ENCODE assay signal across 8 cellular contexts in the genomic region with DNA sequence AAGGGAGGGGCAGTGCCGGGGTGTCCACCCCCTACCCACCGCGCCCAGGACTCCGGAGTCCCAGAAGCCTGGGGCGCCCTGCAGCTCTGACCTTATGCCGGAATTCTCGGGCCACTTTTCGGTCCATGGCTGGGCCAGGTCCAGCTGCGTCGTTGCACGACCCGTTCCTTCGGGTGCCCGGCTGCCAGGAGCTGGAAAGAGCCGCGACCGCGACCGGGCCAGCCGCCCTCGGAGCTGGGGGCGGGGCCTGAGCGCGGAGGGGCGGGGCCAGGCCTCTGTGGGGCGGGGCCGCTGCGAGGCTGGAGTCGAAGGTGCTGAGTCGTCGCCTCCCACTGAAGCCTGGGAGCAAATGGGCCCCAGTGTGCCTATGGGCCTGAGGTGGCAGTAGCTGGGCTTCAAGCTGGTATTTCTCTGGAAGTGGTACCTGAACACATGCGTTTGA. TPM values are rescaled to one million over a fixed set of nuclear protein-coding genes. Genes with fewer than 3 reads are reported as not detected.
DNase-seq lines count a peak whose midpoint lies in the region; ATAC-seq and TF ChIP-seq lines count a peak whose summit lies in the region.

A gene (minus strand): TSS at position 236 of the 442 bp plus-strand sequence. CDS start 109 bp downstream, at position 127.

- TF ChIP-seq POLR2A in Peyer's patch (IDR thresholded peaks at IDR 0.05) (peak; percentile 46 to 70), ovary (IDR thresholded peaks at IDR 0.05) (no peak)

- POLR2A ChIA-PET in CD4-positive, alpha-beta T cell (lab: Charles Lee), result no interaction called here
- POLR2A ChIA-PET in A673 (lab: Charles Lee; ENCODE audit: low non-redundant PET), result no interaction called here

- peaks cover 53% of the 10 kb centered on the region for H3K27me3 Mint-ChIP-seq in CD4-positive, alpha-beta T cell
- peaks cover 58% of the 10 kb centered on the region for H3K27me3 Mint-ChIP-seq in endodermal cell (ENCODE audit: insufficient read depth)

- no peaks in the 10 kb centered on the region for H3K36me3 Mint-ChIP-seq in CD4-positive, alpha-beta T cell (ENCODE audit: low read depth)
- no peaks in the 10 kb centered on the region for H3K36me3 Mint-ChIP-seq in endodermal cell (ENCODE audit: low read depth)

- no peaks in the 10 kb centered on the region for H3K9me3 Mint-ChIP-seq in CD4-positive, alpha-beta T cell
- no peaks in the 10 kb centered on the region for H3K9me3 Mint-ChIP-seq in endodermal cell

- H3K27ac Mint-ChIP-seq in CD4-positive, alpha-beta T cell, result no peak within 1 kb of the TSS
- no peak within 1 kb of the TSS for H3K27ac Mint-ChIP-seq in endodermal cell

- no peaks in the 10 kb centered on the region for H3K4me1 Mint-ChIP-seq in CD4-positive, alpha-beta T cell (ENCODE audit: low read depth)
- H3K4me1 Mint-ChIP-seq in endodermal cell, result peaks cover 13% of the 10 kb centered on the region

- BruUV-seq in A673 (replicated peaks; lab: Mats Ljungman, UMichigan), result no TSS peak

- TF ChIP-seq CTCF in CD4-positive, alpha-beta T cell (IDR thresholded peaks at IDR 0.05), result no peak
- TF ChIP-seq CTCF in Peyer's patch (IDR thresholded peaks at IDR 0.05) (no peak), endodermal cell (conservative IDR thresholded peaks at IDR 0.05) (no peak), ovary (IDR thresholded peaks at IDR 0.05) (no peak), A673 (conservative IDR thresholded peaks at IDR 0.05; ENCODE audit: low read depth, low read length) (no peak)

- peak in 1 of 10 experiments; percentile 10 for DNase-seq in CD4-positive, alpha-beta T cell
- DNase-seq in Peyer's patch (peak in 2 of 3 donors; percentile 80 to 92), endodermal cell (peak; percentile 94), ovary (no peak), activated gamma-delta T cell (lab: John Stamatoyannopoulos, UW) (no peak), A673 (ENCODE audit: low spot score) (no peak)
- DNase-seq in stimulated activated naive CD4-positive, alpha-beta T cell (lab: John Stamatoyannopoulos, UW), result no peak

- no peaks in the 10 kb centered on the region for H3K9me3 ChIP-seq in CD4-positive, alpha-beta T cell (ENCODE audit: control insufficient read depth, low read length)
- H3K9me3 ChIP-seq in Peyer's patch, result no peaks in the 10 kb centered on the region
- H3K9me3 ChIP-seq in endodermal cell (ENCODE audit: control insufficient read depth, low read length), result no peaks in the 10 kb centered on the region
- H3K9me3 ChIP-seq in ovary, result no peaks in the 10 kb centered on the region
- no peaks in the 10 kb centered on the region for H3K9me3 ChIP-seq in A673 (ENCODE audit: low read depth, low read length, poor library complexity, severe bottlenecking)

- H3K9ac ChIP-seq in endodermal cell (ENCODE audit: extremely low read depth, low read length, poor library complexity, severe bottlenecking), result no peak within 1 kb of the TSS

- intact Hi-C loops in CD4-positive, alpha-beta T cell (cut with DNase I, micrococcal nuclease), result no loop called here
- intact Hi-C loops in ovary (cut with DNase I), result no loop called here
- intact Hi-C loops in A673 (cut with micrococcal nuclease; ENCODE audit: unreplicated experiment), result no loop called here

- no peak within 1 kb of the TSS for H3K27ac ChIP-seq in CD4-positive, alpha-beta T cell (ENCODE audit: low read depth, low read length)
- H3K27ac ChIP-seq in Peyer's patch, result peak within 1 kb of the TSS in 3 of 4 donors; percentile 82 to 94 (median 86)
- H3K27ac ChIP-seq in endodermal cell (ENCODE audit: low read depth, low read length), result no peak within 1 kb of the TSS
- H3K27ac ChIP-seq in ovary, result no peak within 1 kb of the TSS
- H3K27ac ChIP-seq in A673 (ENCODE audit: low read depth, low read length, poor library complexity, severe bottlenecking), result no peak within 1 kb of the TSS

- H3K4me3 ChIP-seq in Peyer's patch (peak within 1 kb of the TSS in 3 of 4 donors; percentile 48 to 79 (median 73)), endodermal cell (ENCODE audit: low read length) (no peak within 1 kb of the TSS), ovary (peak within 1 kb of the TSS; percentile 26), A673 (ENCODE audit: low read depth, low read length, poor library complexity, severe bottlenecking) (no peak within 1 kb of the TSS)

- ATAC-seq in CD4-positive, alpha-beta T cell (ENCODE audit: poor library complexity), result peak; percentile 41
- ATAC-seq in HG02588 (IDR thresholded peaks at IDR 0.05; ENCODE audit: unreplicated experiment), result no peak

- H3K36me3 ChIP-seq in Peyer's patch (no peaks in the 10 kb centered on the region), endodermal cell (ENCODE audit: control insufficient read depth, insufficient read depth, low read length) (no peaks in the 10 kb centered on the region), ovary (no peaks in the 10 kb centered on the region), A673 (ENCODE audit: insufficient read depth, low read length, poor library complexity, severe bottlenecking) (no peaks in the 10 kb centered on the region)

- peaks cover 31% of the 10 kb centered on the region for H3K27me3 ChIP-seq in CD4-positive, alpha-beta T cell (ENCODE audit: control insufficient read depth, insufficient read depth, low read length)
- H3K27me3 ChIP-seq in Peyer's patch (no peaks in the 10 kb centered on the region), endodermal cell (ENCODE audit: control insufficient read depth, insufficient read depth, low read length, poor library complexity, severe bottlenecking) (peaks cover 25% of the 10 kb centered on the region), ovary (no peaks in the 10 kb centered on the region), A673 (replicated peaks; ENCODE audit: insufficient read depth, low read depth, low read length, poor library complexity) (no peaks in the 10 kb centered on the region)

- 22 to 62% methylated on average over 3 to 32 of the region's 32 CpGs for WGBS in endodermal cell (ENCODE audit: insufficient coverage in 1 of 2, insufficient read length in 1 of 2), 2 experiments
- WGBS in ovary, 3 donors, result 4 to 8% (median 6%) methylated on average over 30 to 32 of the region's 32 CpGs

- CTCF ChIA-PET in CD4-positive, alpha-beta T cell (lab: Charles Lee), result no interaction called here
- CTCF ChIA-PET in A673 (lab: Charles Lee), result no interaction called here

- no peak for TF ChIP-seq EP300 in ovary (IDR thresholded peaks at IDR 0.05)

- H3K4me1 ChIP-seq in Peyer's patch, result peaks cover 0 to 21% (median 0%) of the 10 kb centered on the region in 4 donors
- H3K4me1 ChIP-seq in endodermal cell (ENCODE audit: control insufficient read depth, insufficient read depth, low read length), result no peaks in the 10 kb centered on the region
- no peaks in the 10 kb centered on the region for H3K4me1 ChIP-seq in ovary (ENCODE audit: insufficient read depth)
- H3K4me1 ChIP-seq in A673 (ENCODE audit: insufficient read depth, low read length, poor library complexity, severe bottlenecking), result no peaks in the 10 kb centered on the region

- no peak within 1 kb of the TSS for H3K4me3 Mint-ChIP-seq in CD4-positive, alpha-beta T cell
- H3K4me3 Mint-ChIP-seq in endodermal cell, result peak within 1 kb of the TSS; percentile 44

RNA-seq across cellular contexts. Expression of the gene that starts here (rescaled TPM):
- total RNA-seq in CD4-positive, alpha-beta T cell, result not detected
- 100 to 1,000 TPM in 3 of 4 donors, 10 to 100 TPM in 1; 90.8 to 302 (median 245) TPM for total RNA-seq in Peyer's patch
- total RNA-seq in endodermal cell, result 1 to 10 TPM; 1.5 to 2.8 TPM
- polyA plus RNA-seq in endodermal cell (2013, experiment 1 of 2), result 1.00 TPM
- polyA plus RNA-seq in endodermal cell (2013, experiment 2 of 2), result 0.99 TPM
- 1 to 10 TPM in 1 of 7 donors, under 1 TPM in 2, not detected in 4; 0.25 to 1.2 (median 0.80) TPM for total RNA-seq in ovary
- polyA plus RNA-seq in ovary, result 1 to 10 TPM in 1 of 2 donors, not detected in 1; 1.2 TPM
- total RNA-seq in A673 (2021), result not detected in 2 replicates

Comparison
In these comparisons a context has a peak if more than half of its experiments do, and no peak if none do; other contexts are left out.
1. RNA of the gene that starts here (total RNA-seq): 90.8 to 302 TPM in Peyer's patch; 1.5 to 2.8 TPM in endodermal cell, 0.25 to 1.2 TPM in ovary, not detected in CD4-positive, alpha-beta T cell and not detected in A673; every median in the first group is over 10 times any median in the second.
2. Peak in ATAC-seq in CD4-positive, alpha-beta T cell; RNA of the gene not detected or under 1 TPM.
3. DNase-seq: peak in Peyer's patch (2 of 3) and endodermal cell (single experiment); none in ovary (0 of 5), activated gamma-delta T cell (single experiment), stimulated activated naive CD4-positive, alpha-beta T cell (0 of 6) and A673 (single experiment).
4. H3K27ac ChIP-seq: peak in Peyer's patch (3 of 4); none in CD4-positive, alpha-beta T cell (single experiment), endodermal cell (single experiment), ovary (0 of 2) and A673 (single experiment).
5. H3K4me3 ChIP-seq: peak in Peyer's patch (3 of 4) and ovary (single experiment); none in endodermal cell (single experiment) and A673 (single experiment).